ENCODE assay signal across 12 cellular contexts in genomic region chr11:102920118-102920684, GRCh38. TPM values are rescaled to one million over a fixed set of nuclear protein-coding genes. Genes with fewer than 3 reads are reported as not detected.
DNase-seq lines count a peak whose midpoint lies in the region; ATAC-seq and TF ChIP-seq lines count a peak whose summit lies in the region.
"Had no signal": no experiment of that assay in that cellular context is flagged by ENCODE, and none has a peak within 500 bp of the region (broad histone marks: within the 10 kb centered on the region; RNA-seq: fewer than 3 reads in every experiment).

No MANE protein-coding gene starts in this region.

- no peaks in the 10 kb centered on the region for H3K36me3 Mint-ChIP-seq in T-helper 1 cell treated with Interleukin-12 subunit alpha and Interleukin-12 subunit beta and Interleukin-4 antibody, amounts not matched to agents 30 μg/mL and 1 μg/mL, for 36 hours (ENCODE audit: low read depth)
- H3K36me3 Mint-ChIP-seq: activated CD4-positive, alpha-beta memory T cell treated with anti-CD3 and anti-CD28 coated beads for 36 hours had no signal

- no peak overlapping the region for H3K4me3 ChIP-seq in GM06990 (replicated peaks; ENCODE audit: low read depth, low read length)

- H3K27me3 Mint-ChIP-seq in T-helper 1 cell treated with Interleukin-12 subunit alpha and Interleukin-12 subunit beta and Interleukin-4 antibody, amounts not matched to agents 30 μg/mL and 1 μg/mL, for 36 hours (ENCODE audit: low read depth) = peaks cover 11% of the 10 kb centered on the region

- no peaks in the 10 kb centered on the region for H3K9me3 Mint-ChIP-seq in T-helper 1 cell treated with Interleukin-12 subunit alpha and Interleukin-12 subunit beta and Interleukin-4 antibody, amounts not matched to agents 30 μg/mL and 1 μg/mL, for 36 hours
- H3K9me3 Mint-ChIP-seq: activated CD4-positive, alpha-beta memory T cell treated with anti-CD3 and anti-CD28 coated beads for 36 hours had no signal

- DNase-seq in GM06990 (ENCODE audit: extremely low read depth, insufficient read length) = peak; percentile 30
- no peak for DNase-seq in cerebellum (ENCODE audit: low spot score)
- no peak for DNase-seq in glomerular visceral epithelial cell (ENCODE audit: extremely low spot score)
- no peak for DNase-seq in HuH-7 (ENCODE audit: low spot score)
- DNase-seq in hippocampal formation (lab: John Stamatoyannopoulos, UW) = no peak
- DNase-seq: activated CD4-positive, alpha-beta memory T cell treated with anti-CD3 and anti-CD28 coated beads for 36 hours; small intestine had no signal

- peaks cover 6% of the 10 kb centered on the region for H3K4me1 Mint-ChIP-seq in T-helper 1 cell treated with Interleukin-12 subunit alpha and Interleukin-12 subunit beta and Interleukin-4 antibody, amounts not matched to agents 30 μg/mL and 1 μg/mL, for 36 hours (ENCODE audit: low read depth)

- TF ChIP-seq CTCF in GM06990 (IDR thresholded peaks at IDR 0.05; ENCODE audit: insufficient read depth, low read length, poor library complexity, severe bottlenecking) = no peak

- no peaks in the 10 kb centered on the region for H3K36me3 ChIP-seq in GM06990 (ENCODE audit: control insufficient read depth, insufficient read depth, low read length)

- H3K27ac Mint-ChIP-seq in T-helper 1 cell treated with Interleukin-12 subunit alpha and Interleukin-12 subunit beta and Interleukin-4 antibody, amounts not matched to agents 30 μg/mL and 1 μg/mL, for 36 hours = peak overlapping the region; percentile 10
- H3K27ac Mint-ChIP-seq: activated CD4-positive, alpha-beta memory T cell treated with anti-CD3 and anti-CD28 coated beads for 36 hours had no signal

- peaks cover 2% of the 10 kb centered on the region for H3K27me3 ChIP-seq in GM06990 (replicated peaks; ENCODE audit: control insufficient read depth, insufficient read depth, low read length)

- H3K4me3 Mint-ChIP-seq in T-helper 1 cell treated with Interleukin-12 subunit alpha and Interleukin-12 subunit beta and Interleukin-4 antibody, amounts not matched to agents 30 μg/mL and 1 μg/mL, for 36 hours = peak overlapping the region; percentile 38
- H3K4me3 Mint-ChIP-seq: activated CD4-positive, alpha-beta memory T cell treated with anti-CD3 and anti-CD28 coated beads for 36 hours had no signal

- ATAC-seq in GM19463 (IDR thresholded peaks at IDR 0.05; ENCODE audit: unreplicated experiment) = peak; percentile 85
- peak; percentile 87 for ATAC-seq in HG03095 (IDR thresholded peaks at IDR 0.05; ENCODE audit: unreplicated experiment)

RNA-seq across cellular contexts. Expression of gene MMP13, which starts 35.3 kb away (rescaled TPM):
- total RNA-seq in cerebellum = 0.18 TPM
- total RNA-seq: activated CD4-positive, alpha-beta memory T cell treated with anti-CD3 and anti-CD28 coated beads for 36 hours; dermis microvascular lymphatic vessel endothelial cell; ureter had no signal

RNA-seq across cellular contexts. Expression of gene MMP12, which starts 45.4 kb away (rescaled TPM):
- total RNA-seq in cerebellum = not detected
- total RNA-seq: activated CD4-positive, alpha-beta memory T cell treated with anti-CD3 and anti-CD28 coated beads for 36 hours; dermis microvascular lymphatic vessel endothelial cell; ureter had no signal
